ENCODE assay signal across 20 cellular contexts in genomic region chr2:239963646-239964205, GRCh38.
DNase-seq lines count a peak whose midpoint lies in the region; ATAC-seq and TF ChIP-seq lines count a peak whose summit lies in the region.
"Had no signal": no experiment of that assay in that cellular context is flagged by ENCODE, and none has a peak within 500 bp of the region (broad histone marks: within the 10 kb centered on the region; RNA-seq: fewer than 3 reads in every experiment).

No MANE protein-coding gene starts in this region.

- H3K9me3 ChIP-seq in left ventricle myocardium inferior (replicated peaks) (no peaks in the 10 kb centered on the region), neuronal stem cell (replicated peaks in 1 of 2; ENCODE audit: control insufficient read depth in 2 of 2, insufficient read depth in 1 of 2, low read depth in 1 of 2, low read length in 2 of 2) (peaks cover 0 to 3% of the 10 kb centered on the region in 2 donors), upper lobe of right lung (no peaks in the 10 kb centered on the region)
- H3K9me3 ChIP-seq: BE2C had no signal

- H2BK15ac ChIP-seq in neuronal stem cell (ENCODE audit: low read length) = no peak overlapping the region

- no peak overlapping the region for H3K4ac ChIP-seq in neuronal stem cell (ENCODE audit: low read length)

- no peak overlapping the region for H3K14ac ChIP-seq in neuronal stem cell (ENCODE audit: low read length)

- no peak overlapping the region for H2AK5ac ChIP-seq in neuronal stem cell (ENCODE audit: low read depth, low read length)

- no peak overlapping the region for H2BK12ac ChIP-seq in neuronal stem cell (ENCODE audit: low read length)

- no peaks in the 10 kb centered on the region for H3K79me1 ChIP-seq in neuronal stem cell (ENCODE audit: low read depth, low read length)

- H3K27ac ChIP-seq in left ventricle myocardium inferior (replicated peaks) (no peak overlapping the region), cingulate gyrus (ENCODE audit: low read depth, low read length) (peak overlapping the region; percentile 31), neuronal stem cell (replicated peaks; ENCODE audit: low read length) (no peak overlapping the region), upper lobe of right lung (no peak overlapping the region), coronary artery (no peak overlapping the region)

- no peak overlapping the region for H4K91ac ChIP-seq in neuronal stem cell (ENCODE audit: low read depth, low read length, poor library complexity)

- H3K4me2 ChIP-seq in neuronal stem cell (ENCODE audit: insufficient read depth, low read length, poor library complexity, severe bottlenecking) = no peak overlapping the region

- H3K27me3 ChIP-seq in left ventricle myocardium inferior (ENCODE audit: low read depth) (no peaks in the 10 kb centered on the region), neuronal stem cell (ENCODE audit: control insufficient read depth in 3 of 3, insufficient read depth in 3 of 3, low read depth in 1 of 3, low read length in 3 of 3) (no peaks in the 10 kb centered on the region), upper lobe of right lung (no peaks in the 10 kb centered on the region)
- H3K27me3 ChIP-seq: BE2C had no signal

- H3K23ac ChIP-seq in neuronal stem cell (ENCODE audit: low read depth, low read length, poor library complexity) = peak overlapping the region; percentile 36

- no peak overlapping the region for H3K9ac ChIP-seq in neuronal stem cell (ENCODE audit: low read depth, low read length, poor library complexity)

- no peak overlapping the region for H4K8ac ChIP-seq in neuronal stem cell (ENCODE audit: low read depth, low read length)

- TF ChIP-seq CTCF in left ventricle myocardium inferior (IDR thresholded peaks at IDR 0.05; ENCODE audit: borderline replicate concordance) = no peak
- TF ChIP-seq CTCF in upper lobe of right lung (IDR thresholded peaks at IDR 0.05) = no peak
- TF ChIP-seq CTCF in coronary artery (IDR thresholded peaks at IDR 0.05) = no peak

- H3K18ac ChIP-seq in neuronal stem cell (ENCODE audit: low read length) = no peak overlapping the region

- WGBS in neuronal stem cell (ENCODE audit: extremely low coverage in 2 of 2, insufficient read length in 2 of 2, insufficient replicate concordance in 1 of 2), 2 donors = no CpG with 5 or more reads among the region's 19 CpGs

- no peak overlapping the region for H2BK5ac ChIP-seq in neuronal stem cell (ENCODE audit: low read length)

- intact Hi-C loops in Right ventricle myocardium inferior (cut with DNase I) = no loop called here
- intact Hi-C loops in left ventricle myocardium inferior (cut with micrococcal nuclease) = no loop called here
- intact Hi-C loops in upper lobe of right lung (cut with DNase I) = no loop called here

- H3K4me3 ChIP-seq in left ventricle myocardium inferior (no peak overlapping the region), neuronal stem cell (ENCODE audit: low read length in 2 of 2) (peak overlapping the region in 1 of 2 donors; percentile 5), upper lobe of right lung (no peak overlapping the region), coronary artery (no peak overlapping the region)

- H3K4me1 ChIP-seq in left ventricle myocardium inferior (peaks cover 26% of the 10 kb centered on the region), neuronal stem cell (ENCODE audit: control insufficient read depth in 2 of 2, insufficient read depth in 1 of 2, low read depth in 1 of 2, low read length in 2 of 2) (peaks cover 0 to 2% of the 10 kb centered on the region in 2 donors), upper lobe of right lung (no peaks in the 10 kb centered on the region)
- H3K4me1 ChIP-seq: BE2C had no signal

- DNase-seq in Right ventricle myocardium inferior (ENCODE audit: missing footprints) = peak; percentile 71
- no peak for DNase-seq in left ventricle myocardium inferior
- DNase-seq in neuronal stem cell (ENCODE audit: low spot score) = no peak
- DNase-seq in upper lobe of right lung = peak; percentile 52
- no peak for DNase-seq in NCI-H526 (lab: John Stamatoyannopoulos, UW)
- no peak for DNase-seq in coronary artery (ENCODE audit: low spot score)
- DNase-seq: BE2C; CD4-positive, alpha-beta memory T cell; DMS153; EL; GOT3; KG1; NCI-H1105 treated with DMSO at 0.1 percent for 48 hours; NCI-H1694; NCI-H2081 treated with DMSO at 0.1 percent for 48 hours; NCI-H510A; SIG-M5 had no signal

- no peak overlapping the region for H2BK120ac ChIP-seq in neuronal stem cell (ENCODE audit: low read depth, low read length)

- H3K36me3 ChIP-seq in left ventricle myocardium inferior (peaks cover 77% of the 10 kb centered on the region), neuronal stem cell (replicated peaks in 1 of 2; ENCODE audit: control insufficient read depth in 2 of 2, insufficient read depth in 2 of 2, low read length in 2 of 2) (peaks cover 15 to 70% of the 10 kb centered on the region in 2 donors), upper lobe of right lung (peaks cover 61% of the 10 kb centered on the region)

- H2AFZ ChIP-seq in neuronal stem cell (ENCODE audit: low read length) = no peak overlapping the region

- no peak for ATAC-seq in Right ventricle myocardium inferior
- ATAC-seq in upper lobe of right lung = no peak
- no peak for ATAC-seq in SK-N-SH treated with all-trans-retinoic acid at 6 μM for 48 hours
- ATAC-seq: HepG2 had no signal

TF ChIP-seq in SK-N-SH treated with all-trans-retinoic acid at 6 μM for 48 hours, 23 proteins besides CTCF, POLR2A, EP300 and RAD21:
- no peak for TF ChIP-seq PATZ1 (CRISPR knock-in tag; IDR thresholded peaks at IDR 0.05; ENCODE audit: borderline replicate concordance)
- no peak for TF ChIP-seq OSR1 (CRISPR knock-in tag; IDR thresholded peaks at IDR 0.05)
- TF ChIP-seq CREB5 (CRISPR knock-in tag; IDR thresholded peaks at IDR 0.05; ENCODE audit: low read depth) = no peak

Comparison
In these comparisons a context has a peak if more than half of its experiments do, and no peak if none do; other contexts are left out.
1. DNase-seq: peak in Right ventricle myocardium inferior (single experiment) and upper lobe of right lung (single experiment); none in left ventricle myocardium inferior (single experiment), neuronal stem cell (single experiment), NCI-H526 (0 of 2) and coronary artery (single experiment).